11 cellular contexts compared by ENCODE assay signal in the genomic region with DNA sequence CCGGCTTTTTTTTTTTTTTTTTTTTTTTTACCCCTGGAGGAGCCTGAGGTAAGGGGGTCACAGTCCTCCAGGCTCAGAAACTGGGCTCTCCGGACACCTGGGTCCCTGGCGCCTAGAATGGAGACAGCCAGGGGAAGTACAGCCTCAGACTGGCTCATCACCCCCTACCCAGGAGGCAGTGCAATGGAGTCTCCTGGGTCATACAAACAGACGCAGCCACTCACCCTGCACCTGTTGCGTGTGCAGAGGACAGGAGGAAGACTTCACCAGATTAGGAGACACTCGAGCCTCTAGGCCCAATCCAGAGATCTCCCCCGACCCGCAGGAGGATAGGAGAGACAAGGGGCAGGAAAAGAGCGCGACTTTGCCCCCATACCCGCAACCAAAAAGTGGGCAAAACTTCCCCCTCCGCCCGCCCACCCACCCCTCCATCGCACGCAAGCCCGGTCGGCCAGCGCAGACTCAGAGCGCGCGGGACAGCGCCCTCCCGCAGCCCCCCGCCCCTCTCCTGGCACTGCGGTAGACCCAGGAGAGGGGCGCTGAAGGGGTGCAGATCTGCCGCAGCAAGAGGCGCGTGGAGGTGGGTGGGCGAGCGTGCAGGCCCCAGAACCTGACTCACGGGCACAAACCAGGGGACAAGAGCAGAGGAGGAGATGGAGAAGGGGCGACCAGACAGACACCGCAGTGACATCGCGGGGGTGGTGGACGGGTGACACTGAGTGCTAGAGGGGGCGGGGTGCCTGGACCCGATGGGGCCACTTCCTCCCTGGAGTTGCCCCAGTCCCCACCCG. TPM values are rescaled to one million over a fixed set of nuclear protein-coding genes. Genes with fewer than 3 reads are reported as not detected.
DNase-seq lines count a peak whose midpoint lies in the region; ATAC-seq, FAIRE-seq and TF ChIP-seq lines count a peak whose summit lies in the region.
"Had no signal": no experiment of that assay in that cellular context is flagged by ENCODE, and none has a peak within 500 bp of the region (broad histone marks: within the 10 kb centered on the region; RNA-seq: fewer than 3 reads in every experiment).

No MANE protein-coding gene starts in this region.

- FAIRE-seq in A549 (lab: Jason Lieb, UNC), result no peak

- H3K9me3 Mint-ChIP-seq in chondrocyte (ENCODE audit: low read depth) (no peaks in the 10 kb centered on the region), naive B cell (no peaks in the 10 kb centered on the region)
- H3K9me3 Mint-ChIP-seq: stimulated activated naive CD8-positive, alpha-beta T cell treated with anti-CD3 and anti-CD28 coated beads, Interleukin-15, Interleukin-2, amounts not matched to agents 100 ng/mL and 50 ng/mL, for 24 hours had no signal

- H3K27me3 Mint-ChIP-seq in chondrocyte (ENCODE audit: low read depth) (peaks cover 55% of the 10 kb centered on the region), naive B cell (peaks cover 42 to 81% (median 70%) of the 10 kb centered on the region in 3 donors)

- H3K4me1 ChIP-seq in A549, result peaks cover 20% of the 10 kb centered on the region

- H3K4me2 ChIP-seq in A549, result peak overlapping the region; percentile 98

- peak overlapping the region in 1 of 2 experiments; percentile 90; a peak in 4 of 6 replicates for H3K27ac ChIP-seq in A549

- peaks cover 6% of the 10 kb centered on the region for H3K4me1 Mint-ChIP-seq in chondrocyte (ENCODE audit: low read depth)
- peaks cover 14 to 23% (median 16%) of the 10 kb centered on the region in 3 donors for H3K4me1 Mint-ChIP-seq in naive B cell

- peak; percentile 1 to 2; a peak in 3 of 6 replicates for ATAC-seq in A549
- ATAC-seq in naive B cell (ENCODE audit: low read depth in 2 of 2), result no peak

- no peak for DNase-seq in A549 (ENCODE audit: low read depth in 1 of 2, low spot score in 1 of 2)
- peak; percentile 83 for DNase-seq in H7
- DNase-seq in chondrocyte (ENCODE audit: low spot score), result no peak
- no peak for DNase-seq in naive B cell
- DNase-seq in SW480 (ENCODE audit: low spot score), result no peak
- no peak for DNase-seq in activated gamma-delta T cell (lab: John Stamatoyannopoulos, UW)
- DNase-seq in MV-4-11 (lab: John Stamatoyannopoulos, UW), result no peak
- no peak for DNase-seq in activated gamma-delta T cell treated with Interleukin-2 at 50 U/mL for 16 hours

- TF ChIP-seq POLR2A in A549 (IDR thresholded peaks at IDR 0.05; ENCODE audit: low read length), result no peak

- H3K27ac Mint-ChIP-seq in chondrocyte (ENCODE audit: unreplicated experiment), result no peak overlapping the region
- peak overlapping the region in 1 of 6 donors; percentile 14 for H3K27ac Mint-ChIP-seq in naive B cell
- H3K27ac Mint-ChIP-seq: stimulated activated naive CD8-positive, alpha-beta T cell treated with anti-CD3 and anti-CD28 coated beads, Interleukin-15, Interleukin-2, amounts not matched to agents 100 ng/mL and 50 ng/mL, for 24 hours had no signal

- H3K4me3 ChIP-seq in A549 (peak overlapping the region; percentile 57), H7 (ENCODE audit: insufficient read depth, low read depth, low read length) (peak overlapping the region; percentile 60)

- H3K4me3 Mint-ChIP-seq in chondrocyte (ENCODE audit: unreplicated experiment) (peak overlapping the region; percentile 19), naive B cell (peak overlapping the region in 6 of 8 donors; percentile 56 to 85 (median 65))
- H3K4me3 Mint-ChIP-seq: stimulated activated naive CD8-positive, alpha-beta T cell treated with anti-CD3 and anti-CD28 coated beads, Interleukin-15, Interleukin-2, amounts not matched to agents 100 ng/mL and 50 ng/mL, for 24 hours had no signal

- CTCF ChIA-PET in A549 (lab: Yijun Ruan, JAX), result interaction anchor here (0.9 to 96.0 kb wide), 7 partner anchors 8 to 384 kb away, joined by 3 to 3262 read pairs (median 7); a partner anchor contains a TSS

- H3K9me3 ChIP-seq in A549, result no peaks in the 10 kb centered on the region

- no peak for TF ChIP-seq EP300 in A549 (IDR thresholded peaks at IDR 0.05)

- H3K36me3 ChIP-seq in H7 (replicated peaks; ENCODE audit: control insufficient read depth, insufficient read depth, low read length), result no peaks in the 10 kb centered on the region

- POLR2A ChIA-PET in A549 (lab: Yijun Ruan, JAX), result interaction anchor here (0.5 to 1.6 kb wide), 24 partner anchors 9 to 225 kb away, joined by 3 to 12 read pairs (median 4); a partner anchor contains a TSS

- H3K36me3 Mint-ChIP-seq in chondrocyte (ENCODE audit: low read depth) (peaks cover 4% of the 10 kb centered on the region), naive B cell (no peaks in the 10 kb centered on the region)

- TF ChIP-seq CTCF in A549 (IDR thresholded peaks at IDR 0.05) (no peak), chondrocyte (IDR thresholded peaks at IDR 0.05) (no peak)

- H3K27me3 ChIP-seq in H7 (ENCODE audit: control insufficient read depth, insufficient read depth, low read length), result peaks cover 70% of the 10 kb centered on the region

- 74% methylated on average over 39 of the region's 40 CpGs for WGBS in A549 (ENCODE audit: missing lambda C conversion rate)

- TF ChIP-seq RAD21 in A549 (conservative IDR thresholded peaks at IDR 0.05 in 1 of 2, IDR thresholded peaks at IDR 0.05 in 1 of 2), result no peak

TF ChIP-seq in A549, 52 proteins besides CTCF, POLR2A, EP300 and RAD21:
- TF ChIP-seq ZC3H11A (IDR thresholded peaks at IDR 0.05), result no peak
- TF ChIP-seq RNF2 (IDR thresholded peaks at IDR 0.05; ENCODE audit: borderline replicate concordance, low read depth), result no peak
- no peak for TF ChIP-seq KDM5A (IDR thresholded peaks at IDR 0.05)
- TF ChIP-seq, protein P1, sequence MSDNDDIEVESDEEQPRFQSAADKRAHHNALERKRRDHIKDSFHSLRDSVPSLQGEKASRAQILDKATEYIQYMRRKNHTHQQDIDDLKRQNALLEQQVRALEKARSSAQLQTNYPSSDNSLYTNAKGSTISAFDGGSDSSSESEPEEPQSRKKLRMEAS (IDR thresholded peaks at IDR 0.05), result no peak
- TF ChIP-seq, protein P2, sequence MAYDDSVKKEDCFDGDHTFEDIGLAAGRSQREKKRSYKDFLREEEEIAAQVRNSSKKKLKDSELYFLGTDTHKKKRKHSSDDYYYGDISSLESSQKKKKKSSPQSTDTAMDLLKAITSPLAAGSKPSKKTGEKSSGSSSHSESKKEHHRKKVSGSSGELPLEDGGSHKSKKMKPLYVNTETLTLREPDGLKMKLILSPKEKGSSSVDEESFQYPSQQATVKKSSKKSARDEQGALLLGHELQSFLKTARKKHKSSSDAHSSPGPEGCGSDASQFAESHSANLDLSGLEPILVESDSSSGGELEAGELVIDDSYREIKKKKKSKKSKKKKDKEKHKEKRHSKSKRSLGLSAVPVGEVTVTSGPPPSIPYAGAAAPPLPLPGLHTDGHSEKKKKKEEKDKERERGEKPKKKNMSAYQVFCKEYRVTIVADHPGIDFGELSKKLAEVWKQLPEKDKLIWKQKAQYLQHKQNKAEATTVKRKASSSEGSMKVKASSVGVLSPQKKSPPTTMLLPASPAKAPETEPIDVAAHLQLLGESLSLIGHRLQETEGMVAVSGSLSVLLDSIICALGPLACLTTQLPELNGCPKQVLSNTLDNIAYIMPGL (CRISPR knock-in tag; IDR thresholded peaks at IDR 0.05; ENCODE audit: borderline replicate concordance), result no peak
- TF ChIP-seq HOXA7 (CRISPR knock-in tag; IDR thresholded peaks at IDR 0.05), result no peak
TF ChIP-seq in A549: peak in this region for 0.

RNA-seq across cellular contexts. Expression of a gene that starts 0.9 kb away (rescaled TPM):
- polyA plus RNA-seq in A549 (2011; rRNA removed) (2.0 and 2.2 TPM in 2 replicates), A549 (2017; fragmentation: RNase III; extraction: RNeasy Plus Mini Kit Qiagen cat#74134 plus additional on column Dnase treatment) (1.3 to 2.3 TPM (median 1.6 TPM) in 3 replicates), naive B cell (ENCODE audit: low read depth in 6 of 6) (not detected)
- 0.86 and 1.2 TPM in 2 replicates for polyA plus RNA-seq in A549 (2012; cell fraction: cytosol; rRNA removed)
- polyA plus RNA-seq in A549 (2012; cell fraction: nucleus; rRNA removed), result 8.2 and 8.4 TPM in 2 replicates
- 0.66 and 1.2 TPM in 2 replicates for polyA minus RNA-seq in A549 (2011; rRNA and poly(A)+ RNA removed)
- 0.28 and 0.48 TPM in 2 replicates for total RNA-seq in H7 (2014; rRNA removed; shearing (Covaris generic))
- not detected in 3 replicates for total RNA-seq in chondrocyte
- total RNA-seq: LHCN-M2 had no signal

RNA-seq across cellular contexts. Expression of a gene that starts 21.4 kb away (rescaled TPM):
- not detected in 2 replicates for polyA plus RNA-seq in A549 (2011; rRNA removed)
- not detected in 2 replicates for polyA plus RNA-seq in A549 (2012; cell fraction: cytosol; rRNA removed)
- polyA plus RNA-seq in A549 (2012; cell fraction: nucleus; rRNA removed), result not detected in 2 replicates
- not detected in 3 replicates for polyA plus RNA-seq in A549 (2017; fragmentation: RNase III; extraction: RNeasy Plus Mini Kit Qiagen cat#74134 plus additional on column Dnase treatment)
- polyA minus RNA-seq in A549 (2011; rRNA and poly(A)+ RNA removed), result not detected in 2 replicates
- not detected in 2 replicates for total RNA-seq in H7 (2014; rRNA removed; shearing (Covaris generic))
- not detected in 3 replicates for total RNA-seq in chondrocyte
- polyA plus RNA-seq in naive B cell (ENCODE audit: low read depth in 6 of 6), result not detected
- total RNA-seq: activated CD8-positive, alpha-beta memory T cell treated with anti-CD3 and anti-CD28 coated beads for 36 hours; LHCN-M2 had no signal

RNA-seq across cellular contexts. Expression of a gene that starts 44.9 kb away (rescaled TPM):
- polyA plus RNA-seq in A549 (2011; rRNA removed) (873 and 1,224 TPM in 2 replicates), A549 (2017; fragmentation: RNase III; extraction: RNeasy Plus Mini Kit Qiagen cat#74134 plus additional on column Dnase treatment) (827 to 920 TPM (median 834 TPM) in 3 replicates), naive B cell (ENCODE audit: low read depth in 6 of 6) (1,000 to 10,000 TPM; 1,122 to 1,685 (median 1,504) TPM)
- polyA plus RNA-seq in A549 (2012; cell fraction: cytosol; rRNA removed), result 405 and 437 TPM in 2 replicates
- polyA plus RNA-seq in A549 (2012; cell fraction: nucleus; rRNA removed), result 286 and 291 TPM in 2 replicates
- polyA minus RNA-seq in A549 (2011; rRNA and poly(A)+ RNA removed), result 275 and 286 TPM in 2 replicates
- 62.6 and 74.3 TPM in 2 replicates for total RNA-seq in H7 (2014; rRNA removed; shearing (Covaris generic))
- 572 to 1,015 TPM (median 990 TPM) in 3 replicates for total RNA-seq in chondrocyte

RNA-seq across cellular contexts. Expression of a gene that starts 53.0 kb away (rescaled TPM):
- polyA plus RNA-seq in A549 (2011; rRNA removed), result 54.8 and 110 TPM in 2 replicates
- polyA plus RNA-seq in A549 (2012; cell fraction: cytosol; rRNA removed), result 93.3 and 130 TPM in 2 replicates
- 256 and 307 TPM in 2 replicates for polyA plus RNA-seq in A549 (2012; cell fraction: nucleus; rRNA removed)
- 63.3 to 127 TPM (median 107 TPM) in 3 replicates for polyA plus RNA-seq in A549 (2017; fragmentation: RNase III; extraction: RNeasy Plus Mini Kit Qiagen cat#74134 plus additional on column Dnase treatment)
- polyA minus RNA-seq in A549 (2011; rRNA and poly(A)+ RNA removed), result 102 and 136 TPM in 2 replicates
- 58.4 and 68.5 TPM in 2 replicates for total RNA-seq in H7 (2014; rRNA removed; shearing (Covaris generic))
- total RNA-seq in chondrocyte, result 8.1 to 22.0 TPM (median 18.8 TPM) in 3 replicates
- 100 to 1,000 TPM in 2 of 6 donors, 10 to 100 TPM in 4; 32.9 to 123 (median 51.0) TPM for polyA plus RNA-seq in naive B cell (ENCODE audit: low read depth in 6 of 6)
- total RNA-seq: LHCN-M2 had no signal

Comparison
In these comparisons a context has a peak if more than half of its experiments do, and no peak if none do; other contexts are left out.
1. ATAC-seq: peak in A549 (2 of 2); none in naive B cell (0 of 2).